In genomic region chr13:97212540-97213146, GRCh38 we compare ENCODE assay signal across 8 cellular contexts. TPM values are rescaled to one million over a fixed set of nuclear protein-coding genes. Genes with fewer than 3 reads are reported as not detected.
A peak's percentile ranks its signal among the peaks of the same experiment; 100 is the strongest.
DNase-seq lines count a peak whose midpoint lies in the region; ATAC-seq and TF ChIP-seq lines count a peak whose summit lies in the region.

No MANE protein-coding gene starts in this region.

- no peak for ATAC-seq in HG03469 (IDR thresholded peaks at IDR 0.05; ENCODE audit: unreplicated experiment)
- no peak for ATAC-seq in HG03280 (IDR thresholded peaks at IDR 0.05; ENCODE audit: unreplicated experiment)

- H3K36me3 ChIP-seq in MG63: no peaks in the 10 kb centered on the region

- DNase-seq in NCI-H510A treated with DMSO at 0.1 percent for 48 hours (lab: John Stamatoyannopoulos, UW) (peak; percentile 17), NCI-H510A (lab: John Stamatoyannopoulos, UW) (no peak), MG63 (peak; percentile 18), astrocyte of the spinal cord (ENCODE audit: low read depth, low spot score) (peak; percentile 46), kidney tubule cell (ENCODE audit: low spot score) (peak; percentile 51), GOT3 (lab: John Stamatoyannopoulos, UW) (no peak)

- TF ChIP-seq CTCF in astrocyte of the spinal cord (IDR thresholded peaks at IDR 0.05; ENCODE audit: low read depth, low read length): peak; percentile 76

- in situ Hi-C loops in astrocyte of the spinal cord (cut with HindIII; ENCODE audit: low sequenced_read_pairs): loop anchor here (25.0 kb wide), 1 partner anchor 100 kb away; no protein-coding TSS in a partner anchor

- H3K9me3 ChIP-seq in MG63: no peaks in the 10 kb centered on the region

- H3K27me3 ChIP-seq in MG63: no peaks in the 10 kb centered on the region

- H3K4me3 ChIP-seq in MG63 (no peak overlapping the region), astrocyte of the spinal cord (ENCODE audit: low read depth, low read length) (no peak overlapping the region)

RNA-seq across cellular contexts. Expression of gene MBNL2, which starts 9.5 kb away (rescaled TPM):
- total RNA-seq in MG63 (2014; rRNA removed; shearing (Covaris generic); ENCODE audit: low replicate concordance): 28.6 and 37.7 TPM in 2 replicates

Comparison
In these comparisons a context has a peak if more than half of its experiments do, and no peak if none do; other contexts are left out.
1. DNase-seq: peak in NCI-H510A treated with DMSO at 0.1 percent for 48 hours (single experiment), MG63 (single experiment), astrocyte of the spinal cord (single experiment) and kidney tubule cell (single experiment); none in NCI-H510A (single experiment) and GOT3 (single experiment).